In the genomic region with DNA sequence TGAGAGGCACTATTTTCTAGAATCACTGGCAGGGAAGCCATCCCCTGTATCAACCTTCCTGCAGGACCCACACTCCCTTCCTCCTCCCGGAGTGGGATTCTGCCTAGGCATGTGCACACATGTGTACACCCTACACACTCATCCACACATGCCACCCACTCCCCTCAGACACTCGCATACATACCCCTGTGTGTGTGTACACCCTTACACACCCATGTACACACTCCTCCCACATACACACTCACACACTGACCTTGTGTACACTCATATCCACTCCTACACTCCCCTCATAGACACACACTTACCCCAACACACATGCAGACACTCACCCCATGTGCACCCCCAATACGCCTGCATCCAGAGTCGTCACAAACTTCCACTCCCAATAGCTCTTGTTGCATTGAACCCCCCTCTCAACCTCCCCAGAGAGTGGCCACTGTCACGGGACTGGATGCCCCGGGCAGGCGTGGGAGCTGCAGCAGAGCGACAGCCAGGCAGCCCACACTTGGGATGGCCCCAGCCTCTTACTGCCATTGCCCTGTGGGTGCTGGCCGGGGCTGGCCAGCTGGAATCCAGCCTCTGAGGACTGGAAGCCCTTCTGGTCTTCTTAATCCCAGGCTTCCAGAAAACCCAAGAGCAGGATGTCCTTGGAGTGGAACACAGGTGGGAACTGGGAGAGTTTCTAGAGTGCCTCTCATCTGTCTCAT, we compare ENCODE assay signal across 25 cellular contexts.
"Had no signal": no experiment of that assay in that cellular context is flagged by ENCODE, and none has a peak within 500 bp of the region (broad histone marks: within the 10 kb centered on the region; RNA-seq: fewer than 3 reads in every experiment).

No MANE protein-coding gene starts in this region.

- H3K36me3 ChIP-seq: cardiac muscle cell, gastroesophageal sphincter, right lobe of liver, stomach, suprapubic skin, tibial artery had no signal

- H3K27me3 ChIP-seq: body of pancreas, cardiac muscle cell, gastroesophageal sphincter, right lobe of liver, suprapubic skin, tibial artery had no signal

- ATAC-seq: activated naive CD4-positive, alpha-beta T cell treated with anti-CD3 and anti-CD28 coated beads, Interleukin-2, amount 50 U/mL, for 72 hours; body of pancreas; gastroesophageal sphincter; naive thymus-derived CD8-positive, alpha-beta T cell; SK-N-SH treated with all-trans-retinoic acid at 6 μM for 48 hours; stimulated activated effector memory CD8-positive, alpha-beta T cell treated with anti-CD3 and anti-CD28 coated beads, Interleukin-12 subunit alpha, Interleukin-12 subunit beta, amount 100 ng/mL, for 72 hours had no signal

- H3K27ac ChIP-seq: body of pancreas, cardiac muscle cell, right lobe of liver, suprapubic skin had no signal

- DNase-seq: activated CD4-positive, alpha-beta memory T cell treated with anti-CD3 and anti-CD28 coated beads, Interleukin-2, amount 10 ng/mL, durations not matched to agents 7 days and 5 days; activated CD4-positive, alpha-beta T cell treated with anti-CD3 and anti-CD28 coated beads, Interleukin-2, amount 10 ng/mL, durations not matched to agents 24 days and 14 days; activated CD4-positive, CD25-positive, alpha-beta regulatory T cell treated with anti-CD3 and anti-CD28 coated beads, Interleukin-2, amount 50 U/mL, for 72 hours; activated naive CD4-positive, alpha-beta T cell; activated T-cell treated with anti-CD3 and anti-CD28 coated beads, Interleukin-2, amount 50 U/mL, for 72 hours; body of pancreas; effector memory CD4-positive, alpha-beta T cell; head of caudate nucleus; mammary epithelial cell; naive thymus-derived CD8-positive, alpha-beta T cell; right lobe of liver; stimulated activated CD4-positive, alpha-beta T cell treated with anti-CD3 and anti-CD28 coated beads, Interleukin-12 subunit alpha, Interleukin-12 subunit beta, amount 100 ng/mL, for 4 hours; stimulated activated CD4-positive, alpha-beta T cell treated with anti-CD3 and anti-CD28 coated beads, Interleukin-4, amount 100 ng/mL, for 1 hour; stomach; T-helper 2 cell; tibial artery had no signal

- H3K4me3 ChIP-seq: body of pancreas, cardiac muscle cell, coronary artery, dorsolateral prefrontal cortex, gastroesophageal sphincter, right lobe of liver, skin epidermis, stomach, suprapubic skin, tibial artery had no signal

- H3K9me3 ChIP-seq: body of pancreas, gastroesophageal sphincter, right lobe of liver, stomach, suprapubic skin, tibial artery had no signal

- H3K4me1 ChIP-seq: body of pancreas, right lobe of liver had no signal
